In genomic region chr17:63764701-63765100, GRCh38 we compare ENCODE assay signal across 29 cellular contexts.
"Had no signal": no experiment of that assay in that cellular context is flagged by ENCODE, and none has a peak within 500 bp of the region (broad histone marks: within the 10 kb centered on the region; RNA-seq: fewer than 3 reads in every experiment).

No MANE protein-coding gene starts in this region.

- DNase-seq: activated B cell treated with CpG ODN at 0.5 μM for 24 hours; activated CD4-positive, alpha-beta memory T cell treated with anti-CD3 and anti-CD28 coated beads, Interleukin-2, amount 10 ng/mL, durations not matched to agents 7 days and 5 days; activated CD4-positive, alpha-beta T cell treated with anti-CD3 and anti-CD28 coated beads, Interleukin-2, amount 10 ng/mL, durations not matched to agents 7 days and 5 days; activated CD4-positive, alpha-beta T cell treated with anti-CD3 and anti-CD28 coated beads, Interleukin-2, amount 50 U/mL, for 4 hours; activated CD8-positive, alpha-beta memory T cell treated with anti-CD3 and anti-CD28 coated beads, Interleukin-2, amount 10 ng/mL, durations not matched to agents 7 days and 5 days; activated CD8-positive, alpha-beta memory T cell treated with anti-CD3 and anti-CD28 coated beads, Interleukin-2, amount 50 U/mL, for 4 hours; activated gamma-delta T cell; activated naive CD4-positive, alpha-beta T cell; activated naive CD4-positive, alpha-beta T cell treated with anti-CD3 and anti-CD28 coated beads, Interleukin-2, amount 10 ng/mL, durations not matched to agents 7 days and 5 days; activated naive CD8-positive, alpha-beta T cell treated with anti-CD3 and anti-CD28 coated beads, Interleukin-2, amount 10 ng/mL, durations not matched to agents 7 days and 5 days; activated T-cell treated with anti-CD3 and anti-CD28 coated beads, Interleukin-2, amount 50 U/mL, for 24 hours; activated T-cell treated with anti-CD3 and anti-CD28 coated beads, Interleukin-2, amount 50 U/mL, for 72 hours; central memory CD4-positive, alpha-beta T cell; cerebellar nuclear complex; colonic mucosa; effector CD8-positive, alpha-beta T cell; esophagus squamous epithelium; foreskin keratinocyte; gastrocnemius medialis; glutamatergic neuron; heart left ventricle; T-helper 1 cell; T-helper 17 cell; T1000; WERI-Rb-1 had no signal

- H3K9me3 Mint-ChIP-seq: activated B cell treated with CpG ODN at 0.5 μM for 24 hours; activated CD4-positive, alpha-beta memory T cell treated with anti-CD3 and anti-CD28 coated beads, Interleukin-2, amount 10 ng/mL, durations not matched to agents 7 days and 5 days; activated CD4-positive, alpha-beta T cell treated with anti-CD3 and anti-CD28 coated beads, Interleukin-2, amount 10 ng/mL, durations not matched to agents 7 days and 5 days; activated naive CD4-positive, alpha-beta T cell treated with anti-CD3 and anti-CD28 coated beads, Interleukin-2, amount 10 ng/mL, durations not matched to agents 7 days and 5 days; activated naive CD4-positive, alpha-beta T cell treated with anti-CD3 and anti-CD28 coated beads, Interleukin-2, amount 50 U/mL, for 72 hours; activated naive CD8-positive, alpha-beta T cell treated with anti-CD3 and anti-CD28 coated beads, Interleukin-2, amount 10 ng/mL, durations not matched to agents 7 days and 5 days; activated T-cell treated with anti-CD3 and anti-CD28 coated beads, Interleukin-2, amount 50 U/mL, for 24 hours; activated T-cell treated with anti-CD3 and anti-CD28 coated beads, Interleukin-2, amount 50 U/mL, for 72 hours; brain; T-helper 2 cell treated with Interferon-gamma antibody and Interleukin-4, amounts not matched to agents 5 μg/mL and 100 μg/mL, for 36 hours had no signal

- ATAC-seq: activated CD4-positive, CD25-positive, alpha-beta regulatory T cell treated with anti-CD3 and anti-CD28 coated beads, Interleukin-2, amount 50 U/mL, for 24 hours; activated naive CD4-positive, alpha-beta T cell treated with anti-CD3 and anti-CD28 coated beads, Interleukin-2, amount 50 U/mL, for 72 hours; activated T-cell treated with anti-CD3 and anti-CD28 coated beads, Interleukin-2, amount 50 U/mL, for 72 hours; foreskin keratinocyte; gastrocnemius medialis; heart left ventricle; T-helper 17 cell had no signal

- H3K27ac Mint-ChIP-seq: activated B cell treated with CpG ODN at 0.5 μM for 24 hours; activated CD4-positive, alpha-beta memory T cell treated with anti-CD3 and anti-CD28 coated beads, Interleukin-2, amount 10 ng/mL, durations not matched to agents 7 days and 5 days; activated CD4-positive, alpha-beta T cell treated with anti-CD3 and anti-CD28 coated beads, Interleukin-2, amount 10 ng/mL, durations not matched to agents 7 days and 5 days; activated CD8-positive, alpha-beta memory T cell treated with anti-CD3 and anti-CD28 coated beads, Interleukin-2, amount 10 ng/mL, durations not matched to agents 7 days and 5 days; activated naive CD4-positive, alpha-beta T cell treated with anti-CD3 and anti-CD28 coated beads, Interleukin-2, amount 10 ng/mL, durations not matched to agents 7 days and 5 days; activated naive CD4-positive, alpha-beta T cell treated with anti-CD3 and anti-CD28 coated beads, Interleukin-2, amount 50 U/mL, for 72 hours; activated naive CD8-positive, alpha-beta T cell treated with anti-CD3 and anti-CD28 coated beads, Interleukin-2, amount 10 ng/mL, durations not matched to agents 7 days and 5 days; activated T-cell treated with anti-CD3 and anti-CD28 coated beads, Interleukin-2, amount 50 U/mL, for 72 hours; T-helper 17 cell had no signal

- H3K27me3 Mint-ChIP-seq: activated B cell treated with CpG ODN at 0.5 μM for 24 hours; activated CD4-positive, alpha-beta memory T cell treated with anti-CD3 and anti-CD28 coated beads, Interleukin-2, amount 10 ng/mL, durations not matched to agents 7 days and 5 days; activated CD4-positive, alpha-beta T cell treated with anti-CD3 and anti-CD28 coated beads, Interleukin-2, amount 10 ng/mL, durations not matched to agents 7 days and 5 days; activated CD8-positive, alpha-beta memory T cell treated with anti-CD3 and anti-CD28 coated beads, Interleukin-2, amount 10 ng/mL, durations not matched to agents 7 days and 5 days; activated naive CD4-positive, alpha-beta T cell treated with anti-CD3 and anti-CD28 coated beads, Interleukin-2, amount 10 ng/mL, durations not matched to agents 7 days and 5 days; activated naive CD8-positive, alpha-beta T cell treated with anti-CD3 and anti-CD28 coated beads, Interleukin-2, amount 10 ng/mL, durations not matched to agents 7 days and 5 days; activated T-cell treated with anti-CD3 and anti-CD28 coated beads, Interleukin-2, amount 50 U/mL, for 24 hours; brain; T-helper 17 cell had no signal

- H3K4me3 Mint-ChIP-seq: activated B cell treated with CpG ODN at 0.5 μM for 24 hours; activated CD4-positive, alpha-beta memory T cell treated with anti-CD3 and anti-CD28 coated beads, Interleukin-2, amount 10 ng/mL, durations not matched to agents 7 days and 5 days; activated CD4-positive, alpha-beta T cell treated with anti-CD3 and anti-CD28 coated beads, Interleukin-2, amount 10 ng/mL, durations not matched to agents 7 days and 5 days; activated CD8-positive, alpha-beta memory T cell treated with anti-CD3 and anti-CD28 coated beads, Interleukin-2, amount 10 ng/mL, durations not matched to agents 7 days and 5 days; activated naive CD4-positive, alpha-beta T cell treated with anti-CD3 and anti-CD28 coated beads, Interleukin-2, amount 10 ng/mL, durations not matched to agents 7 days and 5 days; activated naive CD8-positive, alpha-beta T cell treated with anti-CD3 and anti-CD28 coated beads, Interleukin-2, amount 10 ng/mL, durations not matched to agents 7 days and 5 days; activated T-cell treated with anti-CD3 and anti-CD28 coated beads, Interleukin-2, amount 50 U/mL, for 24 hours; activated T-cell treated with anti-CD3 and anti-CD28 coated beads, Interleukin-2, amount 50 U/mL, for 72 hours; brain; T-helper 17 cell; T-helper 2 cell treated with Interferon-gamma antibody and Interleukin-4, amounts not matched to agents 5 μg/mL and 100 μg/mL, for 36 hours had no signal
